ENCODE assay signal across 8 cellular contexts in the genomic region with DNA sequence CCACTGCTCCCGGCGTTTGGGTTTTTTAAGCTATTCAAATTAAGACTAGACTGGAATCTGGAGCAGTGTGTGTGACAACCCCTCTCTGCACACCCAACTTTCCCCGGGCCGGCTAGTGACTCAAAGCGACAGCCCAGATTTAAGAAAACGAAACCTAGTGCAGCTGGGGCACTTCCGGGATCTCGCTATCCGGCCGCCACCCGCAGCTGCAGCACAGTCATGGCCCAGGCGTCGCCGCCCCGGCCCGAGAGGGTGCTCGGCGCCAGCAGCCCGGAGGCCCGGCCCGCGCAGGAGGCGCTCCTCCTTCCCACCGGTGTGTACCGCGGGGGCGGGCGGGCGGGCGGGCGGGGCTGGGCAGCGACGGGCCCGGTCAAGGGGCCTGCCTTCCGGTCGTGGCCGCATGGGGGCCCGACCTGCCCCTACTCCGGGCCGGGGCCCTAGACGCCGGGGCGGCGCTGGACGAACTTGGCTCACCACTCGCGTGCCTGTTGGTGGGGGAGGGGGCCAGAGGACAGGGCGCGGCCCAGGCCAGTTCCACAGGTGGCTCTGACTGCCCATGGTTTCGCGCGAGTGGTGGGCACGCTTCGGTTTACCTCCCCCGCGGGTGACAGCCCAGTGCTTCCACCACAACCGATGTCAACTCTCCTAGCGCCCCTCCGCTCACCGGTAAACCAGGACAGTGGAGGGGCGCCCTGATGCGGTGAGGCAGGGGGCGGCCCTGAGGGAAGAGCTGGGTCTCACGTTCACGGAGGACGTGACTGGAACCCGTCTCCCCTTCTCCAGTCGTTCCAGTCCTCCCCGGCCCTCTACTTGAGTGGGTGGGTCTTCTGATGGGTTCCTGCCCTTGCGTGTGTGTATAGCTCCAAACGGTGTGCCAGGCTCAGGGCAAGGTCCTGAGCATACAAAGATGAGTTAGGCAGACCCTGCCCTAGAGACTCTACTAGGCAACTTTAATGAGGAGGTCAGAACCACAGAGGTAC. TPM values are rescaled to one million over a fixed set of nuclear protein-coding genes. Genes with fewer than 3 reads are reported as not detected.
DNase-seq lines count a peak whose midpoint lies in the region; ATAC-seq and TF ChIP-seq lines count a peak whose summit lies in the region.

A gene (plus strand): TSS at position 171 of the 980 bp plus-strand sequence. CDS start 49 bp downstream, at position 220.

- TF ChIP-seq CTCF in lower lobe of right lung (IDR thresholded peaks at IDR 0.05) = peak; percentile 17

- intact Hi-C loops in lower lobe of right lung (cut with DNase I) = no loop called here

- TF ChIP-seq POLR2A in GM18505 (IDR thresholded peaks at IDR 0.05; ENCODE audit: borderline replicate concordance, extremely low read depth, insufficient read depth, insufficient read length) = peak; percentile 82

- peak; percentile 16 for DNase-seq in NCI-H226
- peak; percentile 74 to 76 for DNase-seq in activated CD8-positive, alpha-beta memory T cell treated with anti-CD3 and anti-CD28 coated beads for 1 hour (ENCODE audit: extremely low read depth in 1 of 2, low read depth in 1 of 2)
- DNase-seq in lower lobe of right lung = peak; percentile 93
- DNase-seq in stimulated activated CD4-positive, alpha-beta T cell treated with anti-CD3 and anti-CD28 coated beads, TNF-alpha, amount 100 ng/mL, for 4 hours (ENCODE audit: low read depth in 3 of 3) = peak; percentile 68 to 86 (median 81)
- DNase-seq in SK-N-DZ (ENCODE audit: low spot score) = no peak

- no peaks in the 10 kb centered on the region for H3K36me3 ChIP-seq in ectodermal cell (ENCODE audit: control insufficient read depth, insufficient read depth, low read length)
- H3K36me3 ChIP-seq in lower lobe of right lung = peaks cover 5% of the 10 kb centered on the region

- H3K4me3 ChIP-seq in ectodermal cell (ENCODE audit: insufficient read depth, low read depth, low read length) = peak within 1 kb of the TSS; percentile 55
- H3K4me3 ChIP-seq in lower lobe of right lung = peak within 1 kb of the TSS; percentile 67

- peak; percentile 82 for ATAC-seq in GM18505 (IDR thresholded peaks at IDR 0.05; ENCODE audit: unreplicated experiment)
- ATAC-seq in HG02763 (IDR thresholded peaks at IDR 0.05; ENCODE audit: unreplicated experiment) = peak; percentile 76
- ATAC-seq in lower lobe of right lung = peak; percentile 93 to 96

- peaks cover 3% of the 10 kb centered on the region for H3K27me3 ChIP-seq in ectodermal cell (ENCODE audit: control insufficient read depth, insufficient read depth, low read length, poor library complexity, severe bottlenecking)
- no peaks in the 10 kb centered on the region for H3K27me3 ChIP-seq in lower lobe of right lung (ENCODE audit: low read depth)

- H3K9me3 ChIP-seq in ectodermal cell (ENCODE audit: control insufficient read depth, low read length) (no peaks in the 10 kb centered on the region), lower lobe of right lung (no peaks in the 10 kb centered on the region)

- WGBS in ectodermal cell, 2 experiments = 6 to 8% methylated on average over 71 of the region's 71 CpGs

- H3K4me1 ChIP-seq in ectodermal cell (ENCODE audit: control insufficient read depth, insufficient read depth, low read length) = no peaks in the 10 kb centered on the region
- H3K4me1 ChIP-seq in lower lobe of right lung = peaks cover 4% of the 10 kb centered on the region

- peak within 1 kb of the TSS; percentile 38 for H3K27ac ChIP-seq in ectodermal cell (ENCODE audit: insufficient read depth, low read depth, low read length, poor library complexity, severe bottlenecking)
- peak within 1 kb of the TSS; percentile 96 for H3K27ac ChIP-seq in lower lobe of right lung

RNA-seq across cellular contexts. Expression of the gene that starts here (rescaled TPM):
- polyA plus RNA-seq in ectodermal cell (2013, experiment 1 of 4) = 8.5 TPM
- polyA plus RNA-seq in ectodermal cell (2013, experiment 2 of 4) = 6.1 TPM
- 7.7 TPM for polyA plus RNA-seq in ectodermal cell (2013, experiment 3 of 4)
- polyA plus RNA-seq in ectodermal cell (2013, experiment 4 of 4) = 9.5 TPM
- 59.8 TPM for total RNA-seq in lower lobe of right lung
- not detected in 2 replicates for polyA plus RNA-seq in SK-N-DZ (2014; cell fraction: cytosol; rRNA removed)
- 0.45 TPM in 1 of 2 replicates, not detected in the other for polyA plus RNA-seq in SK-N-DZ (2014; cell fraction: nucleus; rRNA removed)
